ENCODE assay signal across 1 cellular context in genomic region chr19:46818812-46819211, GRCh38.
TF ChIP-seq lines count a peak whose summit lies in the region.

No MANE protein-coding gene starts in this region.

TF ChIP-seq in GM23338, 12 proteins besides CTCF, POLR2A, EP300 and RAD21 (continued from another document):
- TF ChIP-seq, protein P1, sequence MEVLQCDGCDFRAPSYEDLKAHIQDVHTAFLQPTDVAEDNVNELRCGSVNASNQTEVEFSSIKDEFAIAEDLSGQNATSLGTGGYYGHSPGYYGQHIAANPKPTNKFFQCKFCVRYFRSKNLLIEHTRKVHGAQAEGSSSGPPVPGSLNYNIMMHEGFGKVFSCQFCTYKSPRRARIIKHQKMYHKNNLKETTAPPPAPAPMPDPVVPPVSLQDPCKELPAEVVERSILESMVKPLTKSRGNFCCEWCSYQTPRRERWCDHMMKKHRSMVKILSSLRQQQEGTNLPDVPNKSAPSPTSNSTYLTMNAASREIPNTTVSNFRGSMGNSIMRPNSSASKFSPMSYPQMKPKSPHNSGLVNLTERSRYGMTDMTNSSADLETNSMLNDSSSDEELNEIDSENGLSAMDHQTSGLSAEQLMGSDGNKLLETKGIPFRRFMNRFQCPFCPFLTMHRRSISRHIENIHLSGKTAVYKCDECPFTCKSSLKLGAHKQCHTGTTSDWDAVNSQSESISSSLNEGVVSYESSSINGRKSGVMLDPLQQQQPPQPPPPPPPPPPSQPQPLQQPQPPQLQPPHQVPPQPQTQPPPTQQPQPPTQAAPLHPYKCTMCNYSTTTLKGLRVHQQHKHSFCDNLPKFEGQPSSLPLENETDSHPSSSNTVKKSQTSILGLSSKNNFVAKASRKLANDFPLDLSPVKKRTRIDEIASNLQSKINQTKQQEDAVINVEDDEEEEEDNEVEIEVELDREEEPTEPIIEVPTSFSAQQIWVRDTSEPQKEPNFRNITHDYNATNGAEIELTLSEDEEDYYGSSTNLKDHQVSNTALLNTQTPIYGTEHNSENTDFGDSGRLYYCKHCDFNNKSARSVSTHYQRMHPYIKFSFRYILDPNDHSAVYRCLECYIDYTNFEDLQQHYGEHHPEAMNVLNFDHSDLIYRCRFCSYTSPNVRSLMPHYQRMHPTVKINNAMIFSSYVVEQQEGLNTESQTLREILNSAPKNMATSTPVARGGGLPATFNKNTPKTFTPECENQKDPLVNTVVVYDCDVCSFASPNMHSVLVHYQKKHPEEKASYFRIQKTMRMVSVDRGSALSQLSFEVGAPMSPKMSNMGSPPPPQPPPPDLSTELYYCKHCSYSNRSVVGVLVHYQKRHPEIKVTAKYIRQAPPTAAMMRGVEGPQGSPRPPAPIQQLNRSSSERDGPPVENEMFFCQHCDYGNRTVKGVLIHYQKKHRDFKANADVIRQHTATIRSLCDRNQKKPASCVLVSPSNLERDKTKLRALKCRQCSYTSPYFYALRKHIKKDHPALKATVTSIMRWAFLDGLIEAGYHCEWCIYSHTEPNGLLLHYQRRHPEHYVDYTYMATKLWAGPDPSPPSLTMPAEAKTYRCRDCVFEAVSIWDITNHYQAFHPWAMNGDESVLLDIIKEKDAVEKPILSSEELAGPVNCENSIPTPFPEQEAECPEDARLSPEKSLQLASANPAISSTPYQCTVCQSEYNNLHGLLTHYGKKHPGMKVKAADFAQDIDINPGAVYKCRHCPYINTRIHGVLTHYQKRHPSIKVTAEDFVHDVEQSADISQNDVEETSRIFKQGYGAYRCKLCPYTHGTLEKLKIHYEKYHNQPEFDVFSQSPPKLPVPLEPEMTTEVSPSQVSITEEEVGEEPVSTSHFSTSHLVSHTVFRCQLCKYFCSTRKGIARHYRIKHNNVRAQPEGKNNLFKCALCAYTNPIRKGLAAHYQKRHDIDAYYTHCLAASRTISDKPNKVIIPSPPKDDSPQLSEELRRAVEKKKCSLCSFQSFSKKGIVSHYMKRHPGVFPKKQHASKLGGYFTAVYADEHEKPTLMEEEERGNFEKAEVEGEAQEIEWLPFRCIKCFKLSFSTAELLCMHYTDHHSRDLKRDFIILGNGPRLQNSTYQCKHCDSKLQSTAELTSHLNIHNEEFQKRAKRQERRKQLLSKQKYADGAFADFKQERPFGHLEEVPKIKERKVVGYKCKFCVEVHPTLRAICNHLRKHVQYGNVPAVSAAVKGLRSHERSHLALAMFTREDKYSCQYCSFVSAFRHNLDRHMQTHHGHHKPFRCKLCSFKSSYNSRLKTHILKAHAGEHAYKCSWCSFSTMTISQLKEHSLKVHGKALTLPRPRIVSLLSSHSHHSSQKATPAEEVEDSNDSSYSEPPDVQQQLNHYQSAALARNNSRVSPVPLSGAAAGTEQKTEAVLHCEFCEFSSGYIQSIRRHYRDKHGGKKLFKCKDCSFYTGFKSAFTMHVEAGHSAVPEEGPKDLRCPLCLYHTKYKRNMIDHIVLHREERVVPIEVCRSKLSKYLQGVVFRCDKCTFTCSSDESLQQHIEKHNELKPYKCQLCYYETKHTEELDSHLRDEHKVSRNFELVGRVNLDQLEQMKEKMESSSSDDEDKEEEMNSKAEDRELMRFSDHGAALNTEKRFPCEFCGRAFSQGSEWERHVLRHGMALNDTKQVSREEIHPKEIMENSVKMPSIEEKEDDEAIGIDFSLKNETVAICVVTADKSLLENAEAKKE (CRISPR knock-in tag; IDR thresholded peaks at IDR 0.05) = no peak
- TF ChIP-seq POLR2AphosphoS5 (IDR thresholded peaks at IDR 0.05; ENCODE audit: low read depth) = no peak
